8 cellular contexts compared by ENCODE assay signal in the genomic region with DNA sequence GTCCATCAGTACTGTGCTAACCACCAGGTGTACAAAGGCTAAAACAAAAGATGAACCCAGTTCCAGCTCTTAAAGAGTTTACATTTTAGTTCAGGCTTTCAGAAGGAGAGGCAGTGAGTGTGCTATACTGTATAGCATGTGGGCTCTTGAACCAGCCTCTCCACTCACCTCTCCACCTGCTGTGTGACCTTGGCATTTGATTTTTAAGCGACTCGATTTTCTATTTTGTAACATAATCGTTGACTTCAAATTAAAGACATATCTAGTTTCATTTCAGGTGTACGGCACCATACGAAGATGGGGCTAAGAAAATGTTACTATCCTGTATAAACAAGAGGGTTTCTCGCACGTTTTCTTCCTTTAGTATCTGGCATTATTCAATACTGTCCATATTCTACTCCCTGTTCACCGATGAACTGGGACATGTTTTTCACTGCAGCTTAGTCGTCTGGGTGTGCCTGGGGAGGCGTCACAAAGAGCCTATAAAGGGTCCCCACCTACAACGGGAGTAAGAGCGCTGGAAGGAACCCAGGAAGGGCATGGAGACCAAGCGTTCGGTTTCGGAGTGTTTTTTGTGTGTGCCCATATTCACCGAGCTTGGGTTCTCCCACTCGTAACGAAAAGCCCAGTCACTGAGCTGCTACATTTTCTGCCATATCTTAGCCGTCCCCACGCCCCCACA. TPM values are rescaled to one million over a fixed set of nuclear protein-coding genes. Genes with fewer than 3 reads are reported as not detected.
DNase-seq lines count a peak whose midpoint lies in the region; ATAC-seq, FAIRE-seq and TF ChIP-seq lines count a peak whose summit lies in the region.

No MANE protein-coding gene starts in this region.

- H3K9me3 ChIP-seq in HepG2 (ENCODE audit: low read length) (no peaks in the 10 kb centered on the region), thyroid gland (no peaks in the 10 kb centered on the region)

- peak overlapping the region; percentile 93 for H3K9ac ChIP-seq in HepG2 (ENCODE audit: insufficient read depth, low read depth, low read length)

- intact Hi-C loops in HepG2 (cut with micrococcal nuclease; ENCODE audit: unreplicated experiment), result no loop called here
- intact Hi-C loops in thyroid gland (cut with DNase I), result no loop called here

- H3K27me3 ChIP-seq in bronchial epithelial cell (ENCODE audit: control insufficient read depth, insufficient read depth, low read length) (no peaks in the 10 kb centered on the region), HepG2 (ENCODE audit: control insufficient read depth in 1 of 2, insufficient read depth in 2 of 2, low read length in 2 of 2) (no peaks in the 10 kb centered on the region; a peak in 1 of 5 replicates), thyroid gland (no peaks in the 10 kb centered on the region)

- CTCF ChIA-PET in HepG2 (lab: Yijun Ruan, JAX; ENCODE audit: low intra/inter-chr PET ratio, low total read pairs), result interaction anchor here (0.6 kb wide), 1 partner anchor 1852 kb away, joined by 3 read pairs; no protein-coding TSS in a partner anchor

- TF ChIP-seq CTCF in bronchial epithelial cell (IDR thresholded peaks at IDR 0.05; ENCODE audit: insufficient read depth, low read length, severe bottlenecking) (no peak), HepG2 (CRISPR knock-in tag; IDR thresholded peaks at IDR 0.05) (no peak), thyroid gland (IDR thresholded peaks at IDR 0.05) (no peak)

- peak overlapping the region; percentile 95 for H2AFZ ChIP-seq in HepG2 (ENCODE audit: low read length)

- WGBS in HepG2 (ENCODE audit: low lambda C conversion rate), result 1% methylated on average over 15 of the region's 20 CpGs
- 1 to 2% methylated on average over 20 of the region's 20 CpGs for WGBS in thyroid gland, 2 donors

- peak overlapping the region; percentile 69 for H3K4me2 ChIP-seq in HepG2 (ENCODE audit: low read depth, low read length)

- DNase-seq in AML-193 (lab: John Stamatoyannopoulos, UW), result peak; percentile 19 to 59
- DNase-seq in NCI-H526 treated with DMSO at 0.1 percent for 48 hours (lab: John Stamatoyannopoulos, UW), result peak; percentile 66
- peak; percentile 57 for DNase-seq in bronchial epithelial cell (ENCODE audit: low read depth)
- DNase-seq in HepG2 (ENCODE audit: low spot score), result peak; percentile 37
- DNase-seq in thyroid gland, result peak in 1 of 2 donors; percentile 3
- DNase-seq in GM12892 (ENCODE audit: insufficient read length), result no peak

- peak; percentile 23 for ATAC-seq in GM18907 (IDR thresholded peaks at IDR 0.05; ENCODE audit: unreplicated experiment)
- peak; percentile 10 for ATAC-seq in HG03135 (IDR thresholded peaks at IDR 0.05; ENCODE audit: unreplicated experiment)
- ATAC-seq in HepG2, result peak; percentile 63

- peak overlapping the region; percentile 99 for H3K4me3 ChIP-seq in bronchial epithelial cell (ENCODE audit: low read depth, low read length)
- H3K4me3 ChIP-seq in HepG2 (replicated peaks in 1 of 3; ENCODE audit: insufficient read depth in 1 of 3, low read depth in 2 of 3, low read length in 3 of 3), result peak overlapping the region; percentile 94 to 96 (median 95)
- peak overlapping the region; percentile 21 to 76 (median 76) for H3K4me3 ChIP-seq in thyroid gland (replicated peaks in 1 of 3)

- H3K27ac ChIP-seq in HepG2 (ENCODE audit: extremely low read length, insufficient read depth, low read length), result peak overlapping the region; percentile 86
- H3K27ac ChIP-seq in thyroid gland, result peak overlapping the region; percentile 84 to 95 (median 94)

- H3K4me1 ChIP-seq in HepG2 (ENCODE audit: insufficient read depth, low read length) (peaks cover 36% of the 10 kb centered on the region), thyroid gland (peaks cover 18 to 30% of the 10 kb centered on the region in 2 donors)

- in situ Hi-C loops in HepG2 (cut with HindIII; ENCODE audit: extremely low pct_ligation_motif_present, low pct_unique_long_range_greater_than_20kb), result no loop called here

- no peak for TF ChIP-seq EP300 in HepG2 (IDR thresholded peaks at IDR 0.05; ENCODE audit: low read depth in 2 of 2, low read length in 2 of 2)
- TF ChIP-seq EP300 in HepG2 (CRISPR knock-in tag; IDR thresholded peaks at IDR 0.05; ENCODE audit: borderline replicate concordance), result no peak

- TSS peak; percentile 89 for BruUV-seq in HepG2 (replicated peaks; lab: Mats Ljungman, UMichigan)

- TF ChIP-seq RAD21 in HepG2 (CRISPR knock-in tag; IDR thresholded peaks at IDR 0.05), result no peak

- POLR2A ChIA-PET in HepG2 (lab: Yijun Ruan, JAX), result interaction anchor here (0.7 to 1.0 kb wide), 4 partner anchors 11 to 675 kb away, joined by 3 read pairs; no protein-coding TSS in a partner anchor

- TF ChIP-seq POLR2A in HepG2 (IDR thresholded peaks at IDR 0.05; ENCODE audit: insufficient read depth in 1 of 2, low read depth in 2 of 2, low read length in 2 of 2) (no peak), thyroid gland (IDR thresholded peaks at IDR 0.05) (no peak), GM12892 (IDR thresholded peaks at IDR 0.05; ENCODE audit: low read depth, low read length) (no peak)

- no peaks in the 10 kb centered on the region for H3K36me3 ChIP-seq in bronchial epithelial cell (ENCODE audit: control insufficient read depth, insufficient read depth, low read length)
- no peaks in the 10 kb centered on the region for H3K36me3 ChIP-seq in HepG2 (replicated peaks in 1 of 2; ENCODE audit: control insufficient read depth in 1 of 2, insufficient read depth in 2 of 2, low read length in 2 of 2)
- H3K36me3 ChIP-seq in thyroid gland, result no peaks in the 10 kb centered on the region

- peaks cover 7% of the 10 kb centered on the region; the same call in 1 of the 2 replicates for H4K20me1 ChIP-seq in HepG2 (ENCODE audit: insufficient read depth, low read length)

- H3K79me2 ChIP-seq in HepG2 (ENCODE audit: insufficient read depth, low read length), result peaks cover 43% of the 10 kb centered on the region

- no peak for FAIRE-seq in bronchial epithelial cell (lab: Jason Lieb, UNC)
- no peak for FAIRE-seq in HepG2 (lab: Jason Lieb, UNC)
- FAIRE-seq in GM12892 (lab: Jason Lieb, UNC), result no peak

TF ChIP-seq in HepG2, 621 proteins besides CTCF, POLR2A, EP300 and RAD21 (continues in another document):
- peak; percentile 11; the same call in 1 of the 2 replicates for TF ChIP-seq TBX2 (CRISPR knock-in tag; IDR thresholded peaks at IDR 0.05; ENCODE audit: borderline replicate concordance)
- TF ChIP-seq, protein P1, sequence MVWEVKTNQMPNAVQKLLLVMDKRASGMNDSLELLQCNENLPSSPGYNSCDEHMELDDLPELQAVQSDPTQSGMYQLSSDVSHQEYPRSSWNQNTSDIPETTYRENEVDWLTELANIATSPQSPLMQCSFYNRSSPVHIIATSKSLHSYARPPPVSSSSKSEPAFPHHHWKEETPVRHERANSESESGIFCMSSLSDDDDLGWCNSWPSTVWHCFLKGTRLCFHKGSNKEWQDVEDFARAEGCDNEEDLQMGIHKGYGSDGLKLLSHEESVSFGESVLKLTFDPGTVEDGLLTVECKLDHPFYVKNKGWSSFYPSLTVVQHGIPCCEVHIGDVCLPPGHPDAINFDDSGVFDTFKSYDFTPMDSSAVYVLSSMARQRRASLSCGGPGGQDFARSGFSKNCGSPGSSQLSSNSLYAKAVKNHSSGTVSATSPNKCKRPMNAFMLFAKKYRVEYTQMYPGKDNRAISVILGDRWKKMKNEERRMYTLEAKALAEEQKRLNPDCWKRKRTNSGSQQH (CRISPR knock-in tag; IDR thresholded peaks at IDR 0.05; ENCODE audit: low read depth), result no peak
- no peak for TF ChIP-seq SNRNP70 (IDR thresholded peaks at IDR 0.05; ENCODE audit: low read depth, low read length)
- no peak for TF ChIP-seq JARID2 (CRISPR knock-in tag; IDR thresholded peaks at IDR 0.05; ENCODE audit: insufficient replicate concordance)
- no peak for TF ChIP-seq ZNF83 (CRISPR knock-in tag; IDR thresholded peaks at IDR 0.05; ENCODE audit: borderline replicate concordance)
- TF ChIP-seq, protein P2, sequence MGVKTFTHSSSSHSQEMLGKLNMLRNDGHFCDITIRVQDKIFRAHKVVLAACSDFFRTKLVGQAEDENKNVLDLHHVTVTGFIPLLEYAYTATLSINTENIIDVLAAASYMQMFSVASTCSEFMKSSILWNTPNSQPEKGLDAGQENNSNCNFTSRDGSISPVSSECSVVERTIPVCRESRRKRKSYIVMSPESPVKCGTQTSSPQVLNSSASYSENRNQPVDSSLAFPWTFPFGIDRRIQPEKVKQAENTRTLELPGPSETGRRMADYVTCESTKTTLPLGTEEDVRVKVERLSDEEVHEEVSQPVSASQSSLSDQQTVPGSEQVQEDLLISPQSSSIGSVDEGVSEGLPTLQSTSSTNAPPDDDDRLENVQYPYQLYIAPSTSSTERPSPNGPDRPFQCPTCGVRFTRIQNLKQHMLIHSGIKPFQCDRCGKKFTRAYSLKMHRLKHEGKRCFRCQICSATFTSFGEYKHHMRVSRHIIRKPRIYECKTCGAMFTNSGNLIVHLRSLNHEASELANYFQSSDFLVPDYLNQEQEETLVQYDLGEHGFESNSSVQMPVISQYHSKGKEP (CRISPR knock-in tag; IDR thresholded peaks at IDR 0.05), result no peak

RNA-seq across cellular contexts. Expression of a gene that starts 0.8 kb away (rescaled TPM):
- total RNA-seq in bronchial epithelial cell, result 56.3 and 89.7 TPM in 2 replicates
- total RNA-seq in HepG2 (2016; rRNA removed; fragmentation: Illumina TruSeq; extraction: Trizol), result 51.7 and 71.1 TPM in 2 replicates
- total RNA-seq in HepG2 (2016; cell fraction: cytosol; rRNA removed; fragmentation: Illumina TruSeq; extraction: Trizol; ENCODE audit: low read depth), result 4.3 and 4.6 TPM in 2 replicates
- total RNA-seq in HepG2 (2016; cell fraction: insoluble cytoplasmic fraction; rRNA removed; fragmentation: Illumina TruSeq; extraction: Trizol), result 59.0 and 74.8 TPM in 2 replicates
- total RNA-seq in HepG2 (2016; cell fraction: membrane; rRNA removed; fragmentation: Illumina TruSeq; extraction: Trizol), result 15.7 and 19.6 TPM in 2 replicates
- 101 and 112 TPM in 2 replicates for total RNA-seq in HepG2 (2016; cell fraction: nucleus; rRNA removed; fragmentation: Illumina TruSeq; extraction: Trizol)
- 12.2 and 17.3 TPM in 2 replicates for polyA plus RNA-seq in HepG2 (2011; rRNA removed)
- polyA plus RNA-seq in HepG2 (2011; cell fraction: cytosol; rRNA removed), result 4.4 and 8.1 TPM in 2 replicates
- polyA plus RNA-seq in HepG2 (2011; cell fraction: nucleus; rRNA removed), result 17.2 and 21.5 TPM in 2 replicates
- 16.2 and 23.0 TPM in 2 replicates for polyA plus RNA-seq in HepG2 (2012)
- 2.6 and 3.7 TPM in 2 replicates for polyA plus RNA-seq in HepG2 (2016; cell fraction: cytosol; fragmentation: Illumina TruSeq; extraction: Trizol; ENCODE audit: low read depth)
- polyA plus RNA-seq in HepG2 (2016; cell fraction: insoluble cytoplasmic fraction; fragmentation: Illumina TruSeq; extraction: Trizol; ENCODE audit: low read depth), result 41.4 and 47.0 TPM in 2 replicates
- polyA plus RNA-seq in HepG2 (2016; cell fraction: membrane; fragmentation: Illumina TruSeq; extraction: Trizol; ENCODE audit: low read depth), result 5.2 and 6.0 TPM in 2 replicates
- 48.6 and 55.6 TPM in 2 replicates for polyA plus RNA-seq in HepG2 (2016; cell fraction: nucleus; fragmentation: Illumina TruSeq; extraction: Trizol; ENCODE audit: insufficient read depth, low read depth)
- 16.5 and 37.4 TPM in 2 replicates for polyA minus RNA-seq in HepG2 (2011; rRNA and poly(A)+ RNA removed; ENCODE audit: low replicate concordance)
- polyA minus RNA-seq in HepG2 (2011; cell fraction: cytosol; rRNA and poly(A)+ RNA removed), result 8.4 and 9.7 TPM in 2 replicates
- polyA minus RNA-seq in HepG2 (2011; cell fraction: nucleus; rRNA and poly(A)+ RNA removed), result 174 and 212 TPM in 2 replicates
- total RNA-seq in thyroid gland, result 100 to 1,000 TPM in 1 of 4 donors, 10 to 100 TPM in 3; 57.3 to 139 (median 70.2) TPM
- 66.1 TPM for polyA plus RNA-seq in GM12892 (2012; ENCODE audit: missing spikeins)

Comparison
In these comparisons a context has a peak if more than half of its experiments do, and no peak if none do; other contexts are left out.
1. ATAC-seq: peak in every context shown above with its lines; median percentile 63 in HepG2; 23 in GM18907; 10 in HG03135.